ENCODE assay signal across 19 cellular contexts in genomic region chr7:132965951-132966350, GRCh38.
DNase-seq lines count a peak whose midpoint lies in the region; ATAC-seq, FAIRE-seq and TF ChIP-seq lines count a peak whose summit lies in the region.
"Had no signal": no experiment of that assay in that cellular context is flagged by ENCODE, and none has a peak within 500 bp of the region (broad histone marks: within the 10 kb centered on the region; RNA-seq: fewer than 3 reads in every experiment).

No MANE protein-coding gene starts in this region.

- no TSS peak for BruUV-seq in PC-3 (replicated peaks; lab: Mats Ljungman, UMichigan)

- H3K9me2 ChIP-seq in PC-3 (replicated peaks; ENCODE audit: low read length) = no peaks in the 10 kb centered on the region

- H4K20me1 ChIP-seq in PC-3 (ENCODE audit: low read length) = peaks cover 9% of the 10 kb centered on the region; the same call in 1 of the 2 replicates

- no peaks in the 10 kb centered on the region for H3K9me3 ChIP-seq in PC-3 (ENCODE audit: low read length)
- H3K9me3 ChIP-seq: BLaER1 treated with 17β-estradiol and CSF1 and Interleukin-3, amounts not matched to agents 10 nM and 100 nM; HAP-1 had no signal

- H3K79me2 ChIP-seq in PC-3 (ENCODE audit: low read length) = peaks cover 6% of the 10 kb centered on the region

- no peak overlapping the region for H3K27ac ChIP-seq in PC-3 (ENCODE audit: low read length)
- H3K27ac ChIP-seq: BLaER1 treated with 17β-estradiol and CSF1 and Interleukin-3, amounts not matched to agents 10 nM and 100 nM; GM23248 had no signal

- DNase-seq in D721Med (ENCODE audit: insufficient read length, low spot score) (no peak), HCEC 1CT (peak; percentile 8), PC-3 (peak; percentile 63), amniotic epithelial cell (ENCODE audit: low read depth) (peak; percentile 68), DMS79 treated with DMSO at 0.1 percent for 48 hours (lab: John Stamatoyannopoulos, UW) (no peak), NCI-H226 (no peak)
- no peak for DNase-seq in stimulated activated CD8-positive, alpha-beta memory T cell treated with anti-CD3 and anti-CD28 coated beads, Interleukin-4, amount 100 ng/mL, for 48 hours
- DNase-seq: 8988T; Calu3; CD8-positive, alpha-beta T cell; DMS 273 treated with DMSO at 0.1 percent for 48 hours; DMS53; KBM-7 had no signal

- no peak overlapping the region for H2AFZ ChIP-seq in PC-3 (ENCODE audit: low read length)
- H2AFZ ChIP-seq: GM23248 had no signal

- peaks cover 19% of the 10 kb centered on the region; the same call in 1 of the 2 replicates for H3K4me1 ChIP-seq in PC-3 (ENCODE audit: insufficient read depth, low read length)
- H3K4me1 ChIP-seq: HAP-1 had no signal

- peak; percentile 32 for FAIRE-seq in D721Med (lab: Jason Lieb, UNC)
- FAIRE-seq: GM18507, HepG2 had no signal

- no peak overlapping the region for H3K9ac ChIP-seq in PC-3 (ENCODE audit: low read length)
- H3K9ac ChIP-seq: BLaER1 treated with 17β-estradiol and CSF1 and Interleukin-3, amounts not matched to agents 10 nM and 100 nM; GM23248 had no signal

- CTCF ChIA-PET in PC-3 (lab: Charles Lee) = no interaction called here

- intact Hi-C loops in PC-3 (cut with micrococcal nuclease) = no loop called here

- POLR2A ChIA-PET in PC-3 (lab: Charles Lee; ENCODE audit: unreplicated experiment) = no interaction called here

- H3K27me3 ChIP-seq in PC-3 (ENCODE audit: low read length) = no peaks in the 10 kb centered on the region
- H3K27me3 ChIP-seq: BLaER1 treated with 17β-estradiol and CSF1 and Interleukin-3, amounts not matched to agents 10 nM and 100 nM had no signal

- no peak overlapping the region for H3K4me3 ChIP-seq in PC-3 (ENCODE audit: low read length)
- H3K4me3 ChIP-seq: BLaER1 treated with 17β-estradiol and CSF1 and Interleukin-3, amounts not matched to agents 10 nM and 100 nM; GM23248; HAP-1 had no signal

- no peaks in the 10 kb centered on the region for H3K36me3 ChIP-seq in PC-3 (ENCODE audit: low read depth, low read length)
- H3K36me3 ChIP-seq: HAP-1 had no signal

- TF ChIP-seq CTCF in D721Med (IDR thresholded peaks at IDR 0.05; ENCODE audit: insufficient read depth, missing control alignments) (no peak), PC-3 (conservative IDR thresholded peaks at IDR 0.05; ENCODE audit: low read depth, low read length) (no peak)

- H3K4me2 ChIP-seq in PC-3 (ENCODE audit: low read length) = no peak overlapping the region
- H3K4me2 ChIP-seq: BLaER1 treated with 17β-estradiol and CSF1 and Interleukin-3, amounts not matched to agents 10 nM and 100 nM had no signal

- no peaks in the 10 kb centered on the region for H3F3A ChIP-seq in PC-3 (ENCODE audit: low read length, unreplicated experiment)

- peak; percentile 93 for ATAC-seq in PC-3
- no peak for ATAC-seq in GM21447 (IDR thresholded peaks at IDR 0.05; ENCODE audit: unreplicated experiment)
- ATAC-seq: CD8-positive, alpha-beta T cell; HepG2 had no signal

Comparison
In these comparisons a context has a peak if more than half of its experiments do, and no peak if none do; other contexts are left out.
1. DNase-seq: peak in HCEC 1CT (single experiment), PC-3 (single experiment) and amniotic epithelial cell (single experiment); none in D721Med (single experiment), DMS79 treated with DMSO at 0.1 percent for 48 hours (single experiment), NCI-H226 (single experiment) and stimulated activated CD8-positive, alpha-beta memory T cell treated with anti-CD3 and anti-CD28 coated beads, Interleukin-4, amount 100 ng/mL, for 48 hours (single experiment).